In the genomic region with DNA sequence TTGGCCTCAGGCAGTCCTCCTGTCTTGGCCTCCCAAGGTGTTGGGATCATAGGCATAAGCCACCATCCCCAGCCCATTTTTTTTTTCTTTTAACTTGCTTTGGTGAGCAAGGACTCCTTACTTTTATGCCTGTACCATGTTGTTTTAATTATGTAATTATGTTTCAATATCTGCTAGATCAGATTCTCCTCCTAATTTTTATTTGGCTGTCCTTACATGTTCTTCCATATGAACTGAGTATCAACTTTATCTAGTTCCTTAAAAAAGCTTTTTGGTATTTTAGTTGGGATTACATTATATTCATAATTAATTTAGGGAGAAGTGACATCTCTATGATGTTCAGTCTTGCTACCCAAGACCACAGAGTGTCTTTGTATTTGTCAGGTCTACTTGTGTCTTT, we compare ENCODE assay signal across 2 cellular contexts.
TF ChIP-seq lines count a peak whose summit lies in the region.

No MANE protein-coding gene starts in this region.

TF ChIP-seq in SK-N-SH, 30 proteins besides CTCF, POLR2A, EP300 and RAD21:
- TF ChIP-seq RXRA (IDR thresholded peaks at IDR 0.05; ENCODE audit: borderline replicate concordance, low read depth) (no peak), JUND (IDR thresholded peaks at IDR 0.05) (no peak), MEF2A (IDR thresholded peaks at IDR 0.05; ENCODE audit: borderline replicate concordance, low read depth) (no peak), TCF12 (IDR thresholded peaks at IDR 0.05) (0 out of 2 replicates have a peak, but pooled peaks have one; percentile 26), SMC3 (IDR thresholded peaks at IDR 0.05; ENCODE audit: low read depth, low read length) (no peak), NFIC (IDR thresholded peaks at IDR 0.05; ENCODE audit: borderline replicate concordance) (no peak), NRF1 (IDR thresholded peaks at IDR 0.05; ENCODE audit: low read depth, low read length) (no peak), SIN3A (IDR thresholded peaks at IDR 0.05; ENCODE audit: borderline replicate concordance, low read depth, low read length) (no peak), FOXJ3 (CRISPR knock-in tag; IDR thresholded peaks at IDR 0.05) (no peak), POLR2AphosphoS5 (IDR thresholded peaks at IDR 0.05; ENCODE audit: low read depth, low read length) (no peak), RCOR1 (IDR thresholded peaks at IDR 0.05; ENCODE audit: low read length) (peak; percentile 50; the same call in 1 of the 2 replicates), EZH2phosphoT487 (IDR thresholded peaks at IDR 0.05; ENCODE audit: borderline replicate concordance, low read depth) (no peak), CHD2 (IDR thresholded peaks at IDR 0.05; ENCODE audit: low read length, partially characterized antibody) (no peak), GABPA (IDR thresholded peaks at IDR 0.05; ENCODE audit: low read depth) (no peak), TEAD4 (IDR thresholded peaks at IDR 0.05; ENCODE audit: borderline replicate concordance, insufficient read depth) (no peak), YY1 (IDR thresholded peaks at IDR 0.05; ENCODE audit: low read depth) (no peak)
- TF ChIP-seq, protein P1, sequence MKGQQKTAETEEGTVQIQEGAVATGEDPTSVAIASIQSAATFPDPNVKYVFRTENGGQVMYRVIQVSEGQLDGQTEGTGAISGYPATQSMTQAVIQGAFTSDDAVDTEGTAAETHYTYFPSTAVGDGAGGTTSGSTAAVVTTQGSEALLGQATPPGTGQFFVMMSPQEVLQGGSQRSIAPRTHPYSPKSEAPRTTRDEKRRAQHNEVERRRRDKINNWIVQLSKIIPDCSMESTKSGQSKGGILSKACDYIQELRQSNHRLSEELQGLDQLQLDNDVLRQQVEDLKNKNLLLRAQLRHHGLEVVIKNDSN (IDR thresholded peaks at IDR 0.05; ENCODE audit: borderline replicate concordance, low read depth): no peak
- TF ChIP-seq, protein P2, sequence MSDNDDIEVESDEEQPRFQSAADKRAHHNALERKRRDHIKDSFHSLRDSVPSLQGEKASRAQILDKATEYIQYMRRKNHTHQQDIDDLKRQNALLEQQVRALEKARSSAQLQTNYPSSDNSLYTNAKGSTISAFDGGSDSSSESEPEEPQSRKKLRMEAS (IDR thresholded peaks at IDR 0.05; ENCODE audit: low read depth): no peak

TF ChIP-seq in SK-N-SH treated with all-trans-retinoic acid at 6 μM for 48 hours, 23 proteins besides CTCF, POLR2A, EP300 and RAD21:
- TF ChIP-seq ISL1 (CRISPR knock-in tag; IDR thresholded peaks at IDR 0.05): no peak
- no peak for TF ChIP-seq POU6F1 (CRISPR knock-in tag; IDR thresholded peaks at IDR 0.05; ENCODE audit: borderline replicate concordance, low read depth)
- TF ChIP-seq ARNTL (CRISPR knock-in tag; IDR thresholded peaks at IDR 0.05; ENCODE audit: borderline replicate concordance, low read depth): no peak
- TF ChIP-seq CREB5 (CRISPR knock-in tag; IDR thresholded peaks at IDR 0.05; ENCODE audit: low read depth): no peak
- no peak for TF ChIP-seq OSR1 (CRISPR knock-in tag; IDR thresholded peaks at IDR 0.05)
- TF ChIP-seq TOX (CRISPR knock-in tag; IDR thresholded peaks at IDR 0.05; ENCODE audit: borderline replicate concordance): no peak
- no peak for TF ChIP-seq ZFP30 (CRISPR knock-in tag; IDR thresholded peaks at IDR 0.05)
- TF ChIP-seq PATZ1 (CRISPR knock-in tag; IDR thresholded peaks at IDR 0.05; ENCODE audit: borderline replicate concordance): no peak
- peak; percentile 97 for TF ChIP-seq ZNF70 (CRISPR knock-in tag; IDR thresholded peaks at IDR 0.05)
- no peak for TF ChIP-seq ESRRG (CRISPR knock-in tag; IDR thresholded peaks at IDR 0.05)
- peak; percentile 40; the same call in 1 of the 2 replicates for TF ChIP-seq TSHZ2 (CRISPR knock-in tag; IDR thresholded peaks at IDR 0.05)
- TF ChIP-seq ZNF8 (CRISPR knock-in tag; IDR thresholded peaks at IDR 0.05): no peak
- no peak for TF ChIP-seq SNAI2 (CRISPR knock-in tag; IDR thresholded peaks at IDR 0.05)
- no peak for TF ChIP-seq CSDC2 (CRISPR knock-in tag; IDR thresholded peaks at IDR 0.05)
- TF ChIP-seq ZNF565 (CRISPR knock-in tag; conservative IDR thresholded peaks at IDR 0.05; ENCODE audit: low read depth): no peak
- TF ChIP-seq BACH2 (CRISPR knock-in tag; IDR thresholded peaks at IDR 0.05; ENCODE audit: borderline replicate concordance): no peak
- TF ChIP-seq CSRNP3 (CRISPR knock-in tag; IDR thresholded peaks at IDR 0.05): no peak
- TF ChIP-seq TCF4 (CRISPR knock-in tag; IDR thresholded peaks at IDR 0.05; ENCODE audit: borderline replicate concordance): peak; percentile 92
- no peak for TF ChIP-seq RARB (CRISPR knock-in tag; IDR thresholded peaks at IDR 0.05)
- no peak for TF ChIP-seq ZFP3 (CRISPR knock-in tag; IDR thresholded peaks at IDR 0.05)
- TF ChIP-seq PPARA (CRISPR knock-in tag; IDR thresholded peaks at IDR 0.05; ENCODE audit: borderline replicate concordance): no peak
- TF ChIP-seq ZC3H10 (CRISPR knock-in tag; IDR thresholded peaks at IDR 0.05): no peak
- TF ChIP-seq GLIS3 (CRISPR knock-in tag; IDR thresholded peaks at IDR 0.05): no peak
